In the genomic region with DNA sequence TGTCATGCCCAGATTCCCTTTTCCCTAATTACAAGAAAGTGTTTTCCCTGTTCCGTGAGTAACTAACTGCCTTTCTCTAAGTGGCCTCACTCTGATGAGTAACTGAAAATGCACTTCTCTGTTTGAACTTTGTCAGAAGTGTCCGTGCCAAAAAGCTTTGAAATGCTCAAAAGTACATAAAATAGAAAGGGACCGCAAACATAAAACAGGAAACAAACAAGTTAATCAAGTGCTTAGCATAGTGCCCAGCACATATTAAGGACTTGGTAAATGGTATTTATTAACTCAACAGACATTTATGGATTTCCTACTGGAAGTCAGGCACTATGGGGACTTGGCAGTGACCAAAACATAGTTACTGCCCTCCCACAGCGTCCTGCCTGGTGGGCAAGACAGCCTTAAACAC, we compare ENCODE assay signal across 32 cellular contexts. TPM values are rescaled to one million over a fixed set of nuclear protein-coding genes. Genes with fewer than 3 reads are reported as not detected.
DNase-seq lines count a peak whose midpoint lies in the region; ATAC-seq, FAIRE-seq and TF ChIP-seq lines count a peak whose summit lies in the region.
"Had no signal": no experiment of that assay in that cellular context is flagged by ENCODE, and none has a peak within 500 bp of the region (broad histone marks: within the 10 kb centered on the region; RNA-seq: fewer than 3 reads in every experiment).

No MANE protein-coding gene starts in this region.

- H3F3A ChIP-seq in smooth muscle cell (ENCODE audit: low read depth), result no peaks in the 10 kb centered on the region

- H3K27me3 ChIP-seq in bronchial epithelial cell (ENCODE audit: control insufficient read depth, insufficient read depth, low read length), result no peaks in the 10 kb centered on the region
- no peaks in the 10 kb centered on the region for H3K27me3 ChIP-seq in smooth muscle cell (ENCODE audit: low read depth)
- H3K27me3 ChIP-seq: sigmoid colon, vagina had no signal

- DNase-seq in HT-29 (ENCODE audit: low spot score), result peak; percentile 84
- peak; percentile 79 for DNase-seq in bronchial epithelial cell (ENCODE audit: low read depth)
- DNase-seq in kidney tubule cell (ENCODE audit: low spot score), result peak; percentile 46
- DNase-seq in smooth muscle cell (lab: John Stamatoyannopoulos, UW; ENCODE audit: unreplicated experiment), result no peak
- DNase-seq in NCI-H128 (lab: John Stamatoyannopoulos, UW; ENCODE audit: unreplicated experiment), result no peak
- DNase-seq in type B pancreatic cell (ENCODE audit: extremely low spot score, unreplicated experiment), result no peak
- DNase-seq in retina, result no peak
- DNase-seq: activated B cell treated with CpG ODN at 0.5 μM for 24 hours; activated CD4-positive, alpha-beta T cell treated with anti-CD3 and anti-CD28 coated beads, Interleukin-2, amount 50 U/mL, for 4 hours; activated CD8-positive, alpha-beta memory T cell treated with anti-CD3 and anti-CD28 coated beads, Interleukin-2, amount 50 U/mL, for 4 hours; activated naive CD4-positive, alpha-beta T cell treated with anti-CD3 and anti-CD28 coated beads, Interleukin-2, amount 50 U/mL, for 16 hours; effector memory CD4-positive, alpha-beta T cell; EL; Karpas-422; mammary epithelial cell; NCI-H1694 treated with DMSO at 0.1 percent for 48 hours; NCI-H526; nephron progenitor cell; SIG-M5; sigmoid colon; stimulated activated CD4-positive, alpha-beta T cell treated with anti-CD3 and anti-CD28 coated beads, Interleukin-15, amount 100 ng/mL, for 24 hours; stimulated activated naive CD4-positive, alpha-beta T cell treated with Interleukin-2 at 50 U/mL for 16 hours; SW 1271 had no signal

- H3K27me3 Mint-ChIP-seq in type B pancreatic cell, result peaks cover 3% of the 10 kb centered on the region

- no peaks in the 10 kb centered on the region for H3K79me2 ChIP-seq in smooth muscle cell (ENCODE audit: low read depth)

- no peaks in the 10 kb centered on the region for H3K4me1 ChIP-seq in smooth muscle cell (ENCODE audit: low read depth)
- H3K4me1 ChIP-seq: sigmoid colon, vagina had no signal

- no peak overlapping the region for H3K27ac Mint-ChIP-seq in type B pancreatic cell
- H3K27ac Mint-ChIP-seq: activated B cell treated with CpG ODN at 0.5 μM for 24 hours, GM23338, nephron progenitor cell had no signal

- ATAC-seq in HG02678 (IDR thresholded peaks at IDR 0.05; ENCODE audit: unreplicated experiment), result no peak
- ATAC-seq: GM23338 had no signal

- no peaks in the 10 kb centered on the region for H3K9me3 Mint-ChIP-seq in type B pancreatic cell
- H3K9me3 Mint-ChIP-seq: activated B cell treated with CpG ODN at 0.5 μM for 24 hours had no signal

- no peaks in the 10 kb centered on the region for H3K4me1 Mint-ChIP-seq in type B pancreatic cell (ENCODE audit: unreplicated experiment)
- H3K4me1 Mint-ChIP-seq: activated B cell treated with CpG ODN at 0.5 μM for 24 hours, nephron progenitor cell had no signal

- TF ChIP-seq CTCF in bronchial epithelial cell (IDR thresholded peaks at IDR 0.05; ENCODE audit: insufficient read depth, low read length, severe bottlenecking), result no peak
- TF ChIP-seq CTCF in smooth muscle cell (IDR thresholded peaks at IDR 0.05; ENCODE audit: borderline replicate concordance, insufficient read depth, poor library complexity, severe bottlenecking), result no peak
- TF ChIP-seq CTCF in type B pancreatic cell (conservative IDR thresholded peaks at IDR 0.05), result no peak

- no peak overlapping the region for H3K9ac ChIP-seq in smooth muscle cell (ENCODE audit: low read depth)

- H3K4me3 ChIP-seq in bronchial epithelial cell (ENCODE audit: low read depth, low read length) (no peak overlapping the region), smooth muscle cell (no peak overlapping the region)
- H3K4me3 ChIP-seq: coronary artery, GM23338, sigmoid colon, vagina had no signal

- H3K4me3 Mint-ChIP-seq in type B pancreatic cell, result no peak overlapping the region
- H3K4me3 Mint-ChIP-seq: activated B cell treated with CpG ODN at 0.5 μM for 24 hours, GM23338, nephron progenitor cell had no signal

- WGBS in smooth muscle cell (ENCODE audit: low lambda C conversion rate), result 54% methylated on average over 4 of the region's 4 CpGs

- FAIRE-seq in bronchial epithelial cell (lab: Jason Lieb, UNC), result no peak
- FAIRE-seq: GM12891, keratinocyte, RCC 7860 had no signal

- H2AFZ ChIP-seq in smooth muscle cell (ENCODE audit: low read depth), result peak overlapping the region; percentile 81
- H2AFZ ChIP-seq: GM23338 had no signal

- H3K9me3 ChIP-seq in smooth muscle cell (replicated peaks; ENCODE audit: low read depth), result no peaks in the 10 kb centered on the region
- H3K9me3 ChIP-seq: sigmoid colon, vagina had no signal

- H3K4me2 ChIP-seq in smooth muscle cell, result no peak overlapping the region
- H3K4me2 ChIP-seq: GM23338 had no signal

- H4K20me1 ChIP-seq in smooth muscle cell (ENCODE audit: low read depth), result no peaks in the 10 kb centered on the region

- peak overlapping the region; percentile 42 for H3K27ac ChIP-seq in smooth muscle cell (ENCODE audit: low read depth)
- H3K27ac ChIP-seq: coronary artery, HL-60, sigmoid colon, vagina had no signal

- no peaks in the 10 kb centered on the region for H3K36me3 ChIP-seq in bronchial epithelial cell (ENCODE audit: control insufficient read depth, insufficient read depth, low read length)
- no peaks in the 10 kb centered on the region for H3K36me3 ChIP-seq in smooth muscle cell (ENCODE audit: low read depth)
- H3K36me3 ChIP-seq: sigmoid colon, vagina had no signal

- H3K36me3 Mint-ChIP-seq in type B pancreatic cell, result no peaks in the 10 kb centered on the region

RNA-seq across cellular contexts. Expression of a gene that starts 22.3 kb away (rescaled TPM):
- 82.7 and 116 TPM in 2 replicates for total RNA-seq in HT-29 (2014; rRNA removed; shearing (Covaris generic))
- total RNA-seq in bronchial epithelial cell, result 47.7 and 363 TPM in 2 replicates
- 20.9 and 33.3 TPM in 2 replicates for total RNA-seq in smooth muscle cell
- 29.3 and 30.8 TPM in 2 replicates for polyA plus RNA-seq in smooth muscle cell
- 33.1 and 67.0 TPM in 2 replicates for total RNA-seq in type B pancreatic cell (ENCODE audit: low replicate concordance)

RNA-seq across cellular contexts. Expression of a gene that starts 22.8 kb away (rescaled TPM):
- total RNA-seq in HT-29 (2014; rRNA removed; shearing (Covaris generic)), result 0.21 and 0.58 TPM in 2 replicates
- total RNA-seq in bronchial epithelial cell (not detected in 2 replicates), smooth muscle cell (0.76 TPM in 1 of 2 replicates, not detected in the other), type B pancreatic cell (ENCODE audit: low replicate concordance) (3.7 and 5.0 TPM in 2 replicates)
- 0.45 TPM in 1 of 2 replicates, not detected in the other for polyA plus RNA-seq in smooth muscle cell
- total RNA-seq: activated B cell treated with CpG ODN at 0.5 μM for 24 hours, GM23338, temporal lobe had no signal
- polyA plus RNA-seq: GM23338, keratinocyte, mammary epithelial cell had no signal

RNA-seq across cellular contexts. Expression of a gene that starts 48.6 kb away (rescaled TPM):
- total RNA-seq in HT-29 (2014; rRNA removed; shearing (Covaris generic)), result 53.5 and 54.4 TPM in 2 replicates
- total RNA-seq in bronchial epithelial cell (21.0 and 35.3 TPM in 2 replicates), smooth muscle cell (14.0 and 23.0 TPM in 2 replicates), type B pancreatic cell (ENCODE audit: low replicate concordance) (39.2 and 46.3 TPM in 2 replicates)
- 19.8 and 23.4 TPM in 2 replicates for polyA plus RNA-seq in smooth muscle cell

Comparison
In these comparisons a context has a peak if more than half of its experiments do, and no peak if none do; other contexts are left out.
1. DNase-seq: peak in HT-29 (single experiment), bronchial epithelial cell (single experiment) and kidney tubule cell (single experiment); none in smooth muscle cell (single experiment), NCI-H128 (single experiment), type B pancreatic cell (single experiment) and retina (single experiment).